Comparison of ENCODE assay signal across 32 cellular contexts in genomic region chr17:51720439-51720838, GRCh38.
DNase-seq lines count a peak whose midpoint lies in the region; ATAC-seq, FAIRE-seq and TF ChIP-seq lines count a peak whose summit lies in the region.
"Had no signal": no experiment of that assay in that cellular context is flagged by ENCODE, and none has a peak within 500 bp of the region (broad histone marks: within the 10 kb centered on the region; RNA-seq: fewer than 3 reads in every experiment).

No MANE protein-coding gene starts in this region.

- peaks cover 0 to 3% of the 10 kb centered on the region in 2 experiments; a peak in 1 of 4 replicates for H3K4me1 ChIP-seq in SK-N-SH (ENCODE audit: control insufficient read depth in 1 of 2, insufficient read depth in 2 of 2, low read depth in 1 of 2, low read length in 1 of 2)
- no peaks in the 10 kb centered on the region for H3K4me1 ChIP-seq in A549
- no peaks in the 10 kb centered on the region; the same call in 1 of the 2 replicates for H3K4me1 ChIP-seq in HEK293 (ENCODE audit: control insufficient read depth, insufficient read depth, low read length)
- H3K4me1 ChIP-seq: BE2C; BLaER1; BLaER1 treated with 17β-estradiol and CSF1 and Interleukin-3, amounts not matched to agents 10 nM and 100 nM; Caco-2 had no signal

- TF ChIP-seq EP300 in SK-N-SH (IDR thresholded peaks at IDR 0.05; ENCODE audit: borderline replicate concordance in 1 of 2, low read depth in 1 of 2, low read length in 1 of 2) (no peak), A549 (IDR thresholded peaks at IDR 0.05) (no peak)

- TF ChIP-seq POLR2A in A549 (IDR thresholded peaks at IDR 0.05; ENCODE audit: low read length), result no peak

- no peak overlapping the region for H3K27ac ChIP-seq in SK-N-SH (ENCODE audit: low read depth in 2 of 2, low read length in 1 of 2)
- no peak overlapping the region for H3K27ac ChIP-seq in A549
- H3K27ac ChIP-seq in HEK293 (ENCODE audit: extremely low read depth, low read depth, low read length), result no peak overlapping the region
- H3K27ac ChIP-seq: 22Rv1; BLaER1; BLaER1 treated with 17β-estradiol and CSF1 and Interleukin-3, amounts not matched to agents 10 nM and 100 nM; C4-2B had no signal

- no peaks in the 10 kb centered on the region for H3K9me2 ChIP-seq in SK-N-SH

- no peak overlapping the region for H3K4me3 ChIP-seq in SK-N-SH (ENCODE audit: low read depth in 2 of 2, low read length in 1 of 2)
- no peak overlapping the region for H3K4me3 ChIP-seq in A549
- H3K4me3 ChIP-seq in HEK293 (ENCODE audit: low read depth, low read length), result no peak overlapping the region
- H3K4me3 ChIP-seq: BLaER1; BLaER1 treated with 17β-estradiol and CSF1 and Interleukin-3, amounts not matched to agents 10 nM and 100 nM had no signal

- no peaks in the 10 kb centered on the region for H4K20me1 ChIP-seq in SK-N-SH (ENCODE audit: insufficient read depth)
- H4K20me1 ChIP-seq: BLaER1; BLaER1 treated with 17β-estradiol and CSF1 and Interleukin-3, amounts not matched to agents 10 nM and 100 nM had no signal

- TF ChIP-seq RAD21 in SK-N-SH (IDR thresholded peaks at IDR 0.05; ENCODE audit: low read length) (no peak), A549 (conservative IDR thresholded peaks at IDR 0.05 in 1 of 2, IDR thresholded peaks at IDR 0.05 in 1 of 2) (no peak)

- POLR2A ChIA-PET in SK-N-SH (lab: Yijun Ruan, JAX) (no interaction called here), A549 (lab: Yijun Ruan, JAX) (no interaction called here), HEK293 (lab: Yijun Ruan, JAX) (no interaction called here)

- H3K36me3 ChIP-seq in SK-N-SH (replicated peaks in 1 of 2; ENCODE audit: control insufficient read depth in 1 of 2, insufficient read depth in 2 of 2, low read length in 1 of 2) (no peaks in the 10 kb centered on the region), HEK293 (ENCODE audit: control insufficient read depth in 2 of 2, insufficient read depth in 1 of 2, low read length in 2 of 2) (no peaks in the 10 kb centered on the region)
- H3K36me3 ChIP-seq: BE2C; BLaER1; BLaER1 treated with 17β-estradiol and CSF1 and Interleukin-3, amounts not matched to agents 10 nM and 100 nM had no signal

- DNase-seq in SK-N-SH (no peak), A549 (ENCODE audit: low read depth in 1 of 2, low spot score in 1 of 2) (no peak), DMS 273 (lab: John Stamatoyannopoulos, UW; ENCODE audit: unreplicated experiment) (no peak)
- DNase-seq: 8988T; ACHN; AML-193; BE2C; C1 segment of cervical spinal cord; Caco-2; Calu3; CD4-positive, alpha-beta memory T cell; CD4-positive, alpha-beta T cell; CD4-positive, CD25-positive, alpha-beta regulatory T cell; CD8-positive, alpha-beta memory T cell; CD8-positive, alpha-beta T cell; COR-L47; DMS 273 treated with DMSO at 0.1 percent for 48 hours; DMS153; DMS53; DMS79; DMS79 treated with DMSO at 0.1 percent for 48 hours; DND-41; EL had no signal

- TF ChIP-seq CTCF in SK-N-SH (IDR thresholded peaks at IDR 0.05) (no peak), A549 (IDR thresholded peaks at IDR 0.05) (no peak), HEK293 (tag by site-specific recombination; IDR thresholded peaks at IDR 0.05) (no peak)

- FAIRE-seq in A549 (lab: Jason Lieb, UNC), result peak; percentile 49
- FAIRE-seq: A204.1, D721Med had no signal

- ATAC-seq in SK-N-SH treated with all-trans-retinoic acid at 6 μM for 48 hours (no peak), A549 (no peak), HG03565 (IDR thresholded peaks at IDR 0.05; ENCODE audit: unreplicated experiment) (no peak)
- ATAC-seq: CD8-positive, alpha-beta T cell had no signal

- H3K9ac ChIP-seq in SK-N-SH, result no peak overlapping the region
- H3K9ac ChIP-seq: BLaER1; BLaER1 treated with 17β-estradiol and CSF1 and Interleukin-3, amounts not matched to agents 10 nM and 100 nM had no signal

- H2AFZ ChIP-seq in SK-N-SH (ENCODE audit: low read depth), result no peak overlapping the region

- no peak overlapping the region for H3K4me2 ChIP-seq in SK-N-SH
- no peak overlapping the region for H3K4me2 ChIP-seq in A549
- H3K4me2 ChIP-seq: BLaER1; BLaER1 treated with 17β-estradiol and CSF1 and Interleukin-3, amounts not matched to agents 10 nM and 100 nM had no signal

- H3K9me3 ChIP-seq in SK-N-SH (no peaks in the 10 kb centered on the region), A549 (no peaks in the 10 kb centered on the region), HEK293 (ENCODE audit: control insufficient read depth, insufficient read depth, low read depth, low read length) (no peaks in the 10 kb centered on the region)
- H3K9me3 ChIP-seq: BE2C, BLaER1, Caco-2 had no signal

- CTCF ChIA-PET in SK-N-SH (lab: Yijun Ruan, JAX), result interaction anchor here (1.0 kb wide), 1 partner anchor 30 kb away, joined by 3 read pairs; no protein-coding TSS in a partner anchor
- CTCF ChIA-PET in A549 (lab: Yijun Ruan, JAX), result no interaction called here
- CTCF ChIA-PET in HEK293 (lab: Yijun Ruan, JAX), result interaction anchor here (1.9 kb wide), 1 partner anchor 13 kb away, joined by 13 read pairs; no protein-coding TSS in a partner anchor

- H3K27me3 ChIP-seq in SK-N-SH (ENCODE audit: insufficient read depth), result no peaks in the 10 kb centered on the region
- H3K27me3 ChIP-seq: BE2C; BLaER1; BLaER1 treated with 17β-estradiol and CSF1 and Interleukin-3, amounts not matched to agents 10 nM and 100 nM had no signal

- no peaks in the 10 kb centered on the region for H3F3A ChIP-seq in SK-N-SH (replicated peaks; ENCODE audit: insufficient read depth)

- H3K79me2 ChIP-seq in SK-N-SH (ENCODE audit: insufficient read depth), result no peaks in the 10 kb centered on the region

TF ChIP-seq in SK-N-SH treated with all-trans-retinoic acid at 6 μM for 48 hours, 23 proteins besides CTCF, POLR2A, EP300 and RAD21:
- TF ChIP-seq ZNF8 (CRISPR knock-in tag; IDR thresholded peaks at IDR 0.05) (0 out of 2 replicates have a peak, but pooled peaks have one; percentile 18), CREB5 (CRISPR knock-in tag; IDR thresholded peaks at IDR 0.05; ENCODE audit: low read depth) (no peak), OSR1 (CRISPR knock-in tag; IDR thresholded peaks at IDR 0.05) (no peak)

TF ChIP-seq in SK-N-SH, 30 proteins besides CTCF, POLR2A, EP300 and RAD21:
- no peak for TF ChIP-seq USF1 (IDR thresholded peaks at IDR 0.05; ENCODE audit: borderline replicate concordance, low read depth)

TF ChIP-seq in A549, 52 proteins besides CTCF, POLR2A, EP300 and RAD21:
- no peak for TF ChIP-seq BHLHE40 (IDR thresholded peaks at IDR 0.05; ENCODE audit: low read depth, low read length)
- TF ChIP-seq POLR2AphosphoS2 (conservative IDR thresholded peaks at IDR 0.05; ENCODE audit: low read length), result no peak
- no peak for TF ChIP-seq MAX (IDR thresholded peaks at IDR 0.05)
- no peak for TF ChIP-seq ZNF302 (CRISPR knock-in tag; IDR thresholded peaks at IDR 0.05)
- TF ChIP-seq CHD4 (IDR thresholded peaks at IDR 0.05; ENCODE audit: borderline replicate concordance), result no peak

TF ChIP-seq in HEK293, 187 proteins besides CTCF, POLR2A, EP300 and RAD21:
- TF ChIP-seq ZNF580 (tag by site-specific recombination; IDR thresholded peaks at IDR 0.05) (0 out of 2 replicates have a peak, but pooled peaks have one; percentile 50), ZNF529 (tag by site-specific recombination; IDR thresholded peaks at IDR 0.05; ENCODE audit: insufficient replicate concordance) (no peak), ZNF146 (tag by site-specific recombination; IDR thresholded peaks at IDR 0.05) (peak; percentile 91)
